In genomic region chr2:130019402-130019801, GRCh38 we compare ENCODE assay signal across 41 cellular contexts. TPM values are rescaled to one million over a fixed set of nuclear protein-coding genes. Genes with fewer than 3 reads are reported as not detected.
"Had no signal": no experiment of that assay in that cellular context is flagged by ENCODE, and none has a peak within 500 bp of the region (broad histone marks: within the 10 kb centered on the region; RNA-seq: fewer than 3 reads in every experiment).

No MANE protein-coding gene starts in this region.

- H3K36me3 Mint-ChIP-seq: activated naive CD4-positive, alpha-beta T cell treated with anti-CD3 and anti-CD28 coated beads, Interleukin-2, amount 10 ng/mL, durations not matched to agents 7 days and 5 days; activated naive CD4-positive, alpha-beta T cell treated with anti-CD3 and anti-CD28 coated beads, Interleukin-2, amount 50 U/mL, for 24 hours; activated naive CD8-positive, alpha-beta T cell; activated naive CD8-positive, alpha-beta T cell treated with anti-CD3 and anti-CD28 coated beads for 36 hours; activated naive CD8-positive, alpha-beta T cell treated with anti-CD3 and anti-CD28 coated beads, Interleukin-2, amount 10 ng/mL, durations not matched to agents 7 days and 5 days; brain had no signal

- H3K4me3 Mint-ChIP-seq: activated naive CD4-positive, alpha-beta T cell treated with anti-CD3 and anti-CD28 coated beads for 36 hours; activated naive CD4-positive, alpha-beta T cell treated with anti-CD3 and anti-CD28 coated beads, Interleukin-2, amount 10 ng/mL, durations not matched to agents 7 days and 5 days; activated naive CD4-positive, alpha-beta T cell treated with anti-CD3 and anti-CD28 coated beads, Interleukin-2, amount 50 U/mL, for 24 hours; activated naive CD8-positive, alpha-beta T cell; activated naive CD8-positive, alpha-beta T cell treated with anti-CD3 and anti-CD28 coated beads for 36 hours; activated naive CD8-positive, alpha-beta T cell treated with anti-CD3 and anti-CD28 coated beads, Interleukin-2, amount 10 ng/mL, durations not matched to agents 7 days and 5 days; activated naive CD8-positive, alpha-beta T cell treated with anti-CD3 and anti-CD28 coated beads, Interleukin-2, amount 50 U/mL, for 24 hours; activated T-cell treated with anti-CD3 and anti-CD28 coated beads, Interleukin-2, amount 50 U/mL, for 24 hours; activated T-cell treated with anti-CD3 and anti-CD28 coated beads, Interleukin-2, amount 50 U/mL, for 4 hours; activated T-cell treated with anti-CD3 and anti-CD28 coated beads, Interleukin-2, amount 50 U/mL, for 72 hours; activated T-helper 1 cell treated with anti-CD3 and anti-CD28 coated beads, Interleukin-12 subunit alpha, Interleukin-12 subunit beta, Interleukin-2, Interleukin-4 antibody, amounts not matched to agents 30 ng/mL and 10 ng/mL and 1 ng/mL, durations not matched to agents 14 hours and 24 hours and 36 hours; activated T-helper 17 cell treated with anti-CD3 and anti-CD28 coated beads, Interleukin-2, amount 50 U/mL, for 72 hours; brain; central memory CD8-positive, alpha-beta T cell had no signal

- H3K27me3 ChIP-seq: adrenal gland, ascending aorta, body of pancreas, brain microvascular endothelial cell, breast epithelium, cardiac muscle cell had no signal

- DNase-seq: activated effector memory CD4-positive, alpha-beta T cell treated with anti-CD3 and anti-CD28 coated beads, Interleukin-2, amount 50 U/mL, for 16 hours; activated effector memory CD4-positive, alpha-beta T cell treated with Interleukin-2 at 50 U/mL for 16 hours; activated gamma-delta T cell; activated gamma-delta T cell treated with Interleukin-2 at 50 U/mL for 16 hours; activated naive CD4-positive, alpha-beta T cell; activated naive CD4-positive, alpha-beta T cell treated with anti-CD3 and anti-CD28 coated beads for 36 hours; activated naive CD4-positive, alpha-beta T cell treated with anti-CD3 and anti-CD28 coated beads, Interleukin-2, amount 10 ng/mL, durations not matched to agents 7 days and 5 days; activated naive CD4-positive, alpha-beta T cell treated with anti-CD3 and anti-CD28 coated beads, Interleukin-2, amount 50 U/mL, for 16 hours; activated naive CD4-positive, alpha-beta T cell treated with Interleukin-2 at 50 U/mL for 16 hours; activated naive CD8-positive, alpha-beta T cell treated with anti-CD3 and anti-CD28 coated beads for 36 hours; activated naive CD8-positive, alpha-beta T cell treated with anti-CD3 and anti-CD28 coated beads, Interleukin-2, amount 10 ng/mL, durations not matched to agents 7 days and 5 days; activated naive CD8-positive, alpha-beta T cell treated with anti-CD3 and anti-CD28 coated beads, Interleukin-2, amount 50 U/mL, for 24 hours; activated T-cell treated with anti-CD3 and anti-CD28 coated beads, Interleukin-2, amount 50 U/mL, for 1 hour; activated T-cell treated with anti-CD3 and anti-CD28 coated beads, Interleukin-2, amount 50 U/mL, for 24 hours; activated T-cell treated with anti-CD3 and anti-CD28 coated beads, Interleukin-2, amount 50 U/mL, for 4 hours; activated T-cell treated with anti-CD3 and anti-CD28 coated beads, Interleukin-2, amount 50 U/mL, for 48 hours; activated T-cell treated with anti-CD3 and anti-CD28 coated beads, Interleukin-2, amount 50 U/mL, for 72 hours; adrenal gland; amniotic stem cell; amygdala; anterior cingulate cortex; aorta; body of pancreas; brain microvascular endothelial cell; caudate nucleus; central memory CD4-positive, alpha-beta T cell; cerebellar nuclear complex had no signal

- ATAC-seq: activated naive CD4-positive, alpha-beta T cell treated with anti-CD3 and anti-CD28 coated beads, Interleukin-2, amount 50 U/mL, for 72 hours; activated naive CD8-positive, alpha-beta T cell treated with anti-CD3 and anti-CD28 coated beads, Interleukin-2, amount 50 U/mL, for 24 hours; activated T-cell treated with anti-CD3 and anti-CD28 coated beads, Interleukin-2, amount 50 U/mL, for 4 hours; activated T-cell treated with anti-CD3 and anti-CD28 coated beads, Interleukin-2, amount 50 U/mL, for 72 hours; activated T-helper 17 cell treated with anti-CD3 and anti-CD28 coated beads, Interleukin-2, amount 50 U/mL, for 72 hours; body of pancreas had no signal

- H3K9me3 Mint-ChIP-seq: activated T-helper 2 cell treated with anti-CD3 and anti-CD28 coated beads, Interferon-gamma antibody, Interleukin-2, Interleukin-4, amounts not matched to agents 10 μg/mL and 5 μg/mL and 100 μg/mL, durations not matched to agents 14 hours and 24 hours and 36 hours; central memory CD8-positive, alpha-beta T cell had no signal

- H3K4me1 Mint-ChIP-seq: activated naive CD4-positive, alpha-beta T cell treated with anti-CD3 and anti-CD28 coated beads, Interleukin-2, amount 10 ng/mL, durations not matched to agents 7 days and 5 days; activated naive CD4-positive, alpha-beta T cell treated with anti-CD3 and anti-CD28 coated beads, Interleukin-2, amount 50 U/mL, for 24 hours; activated naive CD8-positive, alpha-beta T cell treated with anti-CD3 and anti-CD28 coated beads for 36 hours; activated naive CD8-positive, alpha-beta T cell treated with anti-CD3 and anti-CD28 coated beads, Interleukin-2, amount 10 ng/mL, durations not matched to agents 7 days and 5 days; activated naive CD8-positive, alpha-beta T cell treated with anti-CD3 and anti-CD28 coated beads, Interleukin-2, amount 50 U/mL, for 24 hours; activated T-helper 17 cell treated with anti-CD3 and anti-CD28 coated beads, Interleukin-2, amount 50 U/mL, for 72 hours; brain; central memory CD8-positive, alpha-beta T cell had no signal

- H3K36me3 ChIP-seq: adrenal gland, ascending aorta, brain microvascular endothelial cell, breast epithelium, cardiac muscle cell had no signal

- FAIRE-seq: astrocyte, bronchial epithelial cell had no signal

- H3K27ac ChIP-seq: adrenal gland, ascending aorta, body of pancreas, brain microvascular endothelial cell, breast epithelium, cardiac muscle cell had no signal

- H3K4me1 ChIP-seq: adrenal gland, ascending aorta, body of pancreas, breast epithelium had no signal

- H3K9me3 ChIP-seq: adrenal gland, ascending aorta had no signal

- H3K27ac Mint-ChIP-seq: activated naive CD4-positive, alpha-beta T cell treated with anti-CD3 and anti-CD28 coated beads for 36 hours; activated naive CD4-positive, alpha-beta T cell treated with anti-CD3 and anti-CD28 coated beads, Interleukin-2, amount 10 ng/mL, durations not matched to agents 7 days and 5 days; activated naive CD4-positive, alpha-beta T cell treated with anti-CD3 and anti-CD28 coated beads, Interleukin-2, amount 50 U/mL, for 24 hours; activated naive CD4-positive, alpha-beta T cell treated with anti-CD3 and anti-CD28 coated beads, Interleukin-2, amount 50 U/mL, for 72 hours; activated naive CD8-positive, alpha-beta T cell; activated naive CD8-positive, alpha-beta T cell treated with anti-CD3 and anti-CD28 coated beads for 36 hours; activated naive CD8-positive, alpha-beta T cell treated with anti-CD3 and anti-CD28 coated beads, Interleukin-2, amount 10 ng/mL, durations not matched to agents 7 days and 5 days; activated naive CD8-positive, alpha-beta T cell treated with anti-CD3 and anti-CD28 coated beads, Interleukin-2, amount 50 U/mL, for 24 hours; activated T-cell treated with anti-CD3 and anti-CD28 coated beads, Interleukin-2, amount 50 U/mL, for 24 hours; activated T-cell treated with anti-CD3 and anti-CD28 coated beads, Interleukin-2, amount 50 U/mL, for 72 hours; activated T-helper 1 cell treated with anti-CD3 and anti-CD28 coated beads, Interleukin-12 subunit alpha, Interleukin-12 subunit beta, Interleukin-2, Interleukin-4 antibody, amounts not matched to agents 30 ng/mL and 10 ng/mL and 1 ng/mL, durations not matched to agents 14 hours and 24 hours and 36 hours; activated T-helper 17 cell treated with anti-CD3 and anti-CD28 coated beads, Interleukin-2, amount 50 U/mL, for 72 hours; activated T-helper 2 cell treated with anti-CD3 and anti-CD28 coated beads, Interferon-gamma antibody, Interleukin-2, Interleukin-4, amounts not matched to agents 10 μg/mL and 5 μg/mL and 100 μg/mL, durations not matched to agents 14 hours and 24 hours and 36 hours; brain had no signal

- H3K4me3 ChIP-seq: adrenal gland, ascending aorta, body of pancreas, breast epithelium, cardiac muscle cell had no signal

RNA-seq across cellular contexts. Expression of gene RAB6C, which starts 39.9 kb away (rescaled TPM):
- total RNA-seq: activated naive CD4-positive, alpha-beta T cell treated with anti-CD3 and anti-CD28 coated beads for 36 hours; activated naive CD4-positive, alpha-beta T cell treated with anti-CD3 and anti-CD28 coated beads, Interleukin-2, amount 50 U/mL, for 72 hours; activated naive CD8-positive, alpha-beta T cell treated with anti-CD3 and anti-CD28 coated beads for 36 hours; activated T-cell treated with anti-CD3 and anti-CD28 coated beads, Interleukin-2, amount 50 U/mL, for 4 hours; activated T-helper 1 cell treated with anti-CD3 and anti-CD28 coated beads, Interleukin-12 subunit alpha, Interleukin-12 subunit beta, Interleukin-2, Interleukin-4 antibody, amounts not matched to agents 30 ng/mL and 10 ng/mL and 1 ng/mL, durations not matched to agents 14 hours and 24 hours and 36 hours; activated T-helper 17 cell treated with anti-CD3 and anti-CD28 coated beads, Interleukin-2, amount 50 U/mL, for 72 hours; activated T-helper 2 cell treated with anti-CD3 and anti-CD28 coated beads, Interferon-gamma antibody, Interleukin-2, Interleukin-4, amounts not matched to agents 10 μg/mL and 5 μg/mL and 100 μg/mL, durations not matched to agents 14 hours and 24 hours and 36 hours; ascending aorta; cardiac septum had no signal
- polyA plus RNA-seq: aorta had no signal
